Comparison of ENCODE assay signal across 9 cellular contexts in the genomic region with DNA sequence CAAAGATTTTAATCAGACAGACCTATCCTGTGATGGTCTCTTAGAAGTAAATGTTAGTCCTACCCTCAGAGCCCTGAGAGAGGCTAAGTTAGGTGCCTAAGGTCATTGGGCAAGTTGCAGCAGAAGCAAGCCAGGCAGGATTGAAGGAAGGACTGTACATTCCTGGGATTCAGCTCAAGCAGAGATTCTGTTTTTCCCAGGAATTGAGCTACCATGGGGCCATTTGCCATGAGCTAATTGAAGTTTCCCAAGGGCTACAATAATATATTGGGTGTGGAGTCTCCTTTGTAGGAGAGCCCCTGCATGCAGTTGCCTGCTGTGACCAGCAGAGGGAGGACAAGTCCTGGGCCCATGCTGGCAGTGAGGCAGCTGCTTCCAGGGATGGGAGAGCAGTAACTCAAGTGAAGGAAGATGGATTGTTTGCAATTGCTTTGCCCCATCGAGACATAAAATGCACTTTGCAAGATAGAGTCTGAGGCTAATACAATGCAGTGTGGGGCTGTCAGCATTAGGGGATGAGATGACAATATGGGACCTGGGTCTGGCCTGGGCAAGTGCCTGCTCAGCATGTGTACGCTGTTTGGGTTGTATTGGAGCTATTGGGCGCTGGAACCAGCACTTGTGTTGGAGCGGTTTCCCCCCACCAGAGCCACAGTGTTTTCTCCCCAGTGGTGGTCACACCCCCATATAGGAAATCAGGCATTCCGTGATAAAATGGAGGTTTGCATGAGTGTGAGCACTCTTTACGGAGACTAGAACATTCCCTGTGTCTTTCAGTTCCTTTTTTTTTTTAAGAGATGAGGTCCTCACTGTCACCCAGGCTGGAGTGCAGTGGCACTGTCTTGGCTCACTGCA. TPM values are rescaled to one million over a fixed set of nuclear protein-coding genes. Genes with fewer than 3 reads are reported as not detected.
DNase-seq lines count a peak whose midpoint lies in the region; ATAC-seq and TF ChIP-seq lines count a peak whose summit lies in the region.
"Had no signal": no experiment of that assay in that cellular context is flagged by ENCODE, and none has a peak within 500 bp of the region (broad histone marks: within the 10 kb centered on the region; RNA-seq: fewer than 3 reads in every experiment).

No MANE protein-coding gene starts in this region.

- H3K4me2 ChIP-seq in neural progenitor cell = no peak overlapping the region

- H3K9me3 Mint-ChIP-seq in activated T-cell treated with anti-CD3 and anti-CD28 coated beads, Interleukin-2, amount 50 U/mL, for 4 hours = no peaks in the 10 kb centered on the region
- H3K9me3 Mint-ChIP-seq in neural progenitor cell = no peaks in the 10 kb centered on the region
- no peaks in the 10 kb centered on the region for H3K9me3 Mint-ChIP-seq in stimulated activated naive CD8-positive, alpha-beta T cell treated with anti-CD3 and anti-CD28 coated beads, Interleukin-15, amount 100 ng/mL, for 72 hours
- H3K9me3 Mint-ChIP-seq: stimulated activated naive CD8-positive, alpha-beta T cell treated with anti-CD3 and anti-CD28 coated beads, Interleukin-15, Interleukin-2, amounts not matched to agents 100 ng/mL and 50 ng/mL, for 24 hours had no signal

- in situ Hi-C loops in Panc1 (cut with HindIII; ENCODE audit: low pct_unique_long_range_greater_than_20kb, low sequenced_read_pairs) = no loop called here

- CTCF ChIA-PET in Panc1 (lab: Charles Lee) = interaction anchor here (0.5 to 1.0 kb wide), 7 partner anchors 18 to 301 kb away, joined by 3 to 6 read pairs (median 3); a partner anchor contains a TSS

- no peaks in the 10 kb centered on the region for H3K36me3 ChIP-seq in Panc1 (ENCODE audit: control insufficient read depth, insufficient read depth, low read length)
- peaks cover 7% of the 10 kb centered on the region for H3K36me3 ChIP-seq in neural progenitor cell

- no peak overlapping the region for H3K9ac ChIP-seq in neural progenitor cell

- no peaks in the 10 kb centered on the region for H3K36me3 Mint-ChIP-seq in activated T-cell treated with anti-CD3 and anti-CD28 coated beads, Interleukin-2, amount 50 U/mL, for 4 hours (ENCODE audit: insufficient read depth)
- H3K36me3 Mint-ChIP-seq in neural progenitor cell = peaks cover 32% of the 10 kb centered on the region

- peaks cover 21% of the 10 kb centered on the region for H4K20me1 ChIP-seq in neural progenitor cell (ENCODE audit: low read depth)

- BruUV-seq in Panc1 (replicated peaks; lab: Mats Ljungman, UMichigan) = no TSS peak

- no peaks in the 10 kb centered on the region for H3K9me3 ChIP-seq in Panc1 (ENCODE audit: control insufficient read depth, insufficient read depth, low read depth, low read length)
- H3K9me3 ChIP-seq in neural progenitor cell (ENCODE audit: low read depth) = no peaks in the 10 kb centered on the region

- peaks cover 33% of the 10 kb centered on the region for H3K4me1 Mint-ChIP-seq in activated T-cell treated with anti-CD3 and anti-CD28 coated beads, Interleukin-2, amount 50 U/mL, for 4 hours (ENCODE audit: low read depth)
- H3K4me1 Mint-ChIP-seq in neural progenitor cell = peaks cover 5% of the 10 kb centered on the region
- peaks cover 36% of the 10 kb centered on the region for H3K4me1 Mint-ChIP-seq in stimulated activated naive CD8-positive, alpha-beta T cell treated with anti-CD3 and anti-CD28 coated beads, Interleukin-15, amount 100 ng/mL, for 72 hours

- H3K27me3 ChIP-seq in Panc1 (ENCODE audit: control insufficient read depth, insufficient read depth, low read length) (no peaks in the 10 kb centered on the region), neural progenitor cell (no peaks in the 10 kb centered on the region)

- no peak overlapping the region for H3K4me3 Mint-ChIP-seq in activated T-cell treated with anti-CD3 and anti-CD28 coated beads, Interleukin-2, amount 50 U/mL, for 4 hours
- H3K4me3 Mint-ChIP-seq in neural progenitor cell = no peak overlapping the region
- H3K4me3 Mint-ChIP-seq in stimulated activated naive CD8-positive, alpha-beta T cell treated with anti-CD3 and anti-CD28 coated beads, Interleukin-15, amount 100 ng/mL, for 72 hours = no peak overlapping the region
- H3K4me3 Mint-ChIP-seq: stimulated activated naive CD8-positive, alpha-beta T cell treated with anti-CD3 and anti-CD28 coated beads, Interleukin-15, Interleukin-2, amounts not matched to agents 100 ng/mL and 50 ng/mL, for 24 hours had no signal

- TF ChIP-seq CTCF in Panc1 (IDR thresholded peaks at IDR 0.05) = peak; percentile 99
- peak; percentile 99 for TF ChIP-seq CTCF in fibroblast of mammary gland (conservative IDR thresholded peaks at IDR 0.05; ENCODE audit: control insufficient read depth, insufficient read depth, low read depth, low read length)
- TF ChIP-seq CTCF in neural progenitor cell (IDR thresholded peaks at IDR 0.05) = peak; percentile 96

- no peak overlapping the region for H3K4me3 ChIP-seq in Jurkat, Clone E6-1 (ENCODE audit: low read length)
- H3K4me3 ChIP-seq in Panc1 (ENCODE audit: low read depth in 2 of 2, low read length in 2 of 2) (no peak overlapping the region), fibroblast of mammary gland (ENCODE audit: control insufficient read depth, low read depth, low read length) (no peak overlapping the region), neural progenitor cell (no peak overlapping the region)

- peaks cover 21% of the 10 kb centered on the region for H3K79me2 ChIP-seq in neural progenitor cell (ENCODE audit: low read depth)

- H3K27ac ChIP-seq in Panc1 (ENCODE audit: low read length) (no peak overlapping the region), neural progenitor cell (peak overlapping the region; percentile 61)

- intact Hi-C loops in Panc1 (cut with micrococcal nuclease; ENCODE audit: unreplicated experiment) = no loop called here

- DNase-seq in activated gamma-delta T cell treated with Interleukin-2 at 50 U/mL for 16 hours (peak; percentile 69), activated gamma-delta T cell (lab: John Stamatoyannopoulos, UW) (no peak), Panc1 (ENCODE audit: low read depth, low spot score) (peak; percentile 64), fibroblast of mammary gland (ENCODE audit: low read depth) (peak; percentile 63), neural progenitor cell (ENCODE audit: low spot score) (peak; percentile 86)
- peak; percentile 64 for DNase-seq in Jurkat, Clone E6-1 (ENCODE audit: low read depth, low spot score)
- peak; percentile 67 for DNase-seq in activated T-cell treated with anti-CD3 and anti-CD28 coated beads, Interleukin-2, amount 50 U/mL, for 4 hours
- DNase-seq in stimulated activated naive CD8-positive, alpha-beta T cell treated with anti-CD3 and anti-CD28 coated beads, Interleukin-15, amount 100 ng/mL, for 72 hours = peak; percentile 57 to 69

- peaks cover 66% of the 10 kb centered on the region for H3F3A ChIP-seq in neural progenitor cell (ENCODE audit: low read depth)

- H3K4me1 ChIP-seq in Panc1 (ENCODE audit: control insufficient read depth, insufficient read depth, low read length) (no peaks in the 10 kb centered on the region), neural progenitor cell (peaks cover 3% of the 10 kb centered on the region)

- no peak overlapping the region for H2AFZ ChIP-seq in neural progenitor cell (replicated peaks)

- H3K27ac Mint-ChIP-seq in neural progenitor cell = no peak overlapping the region
- no peak overlapping the region for H3K27ac Mint-ChIP-seq in stimulated activated naive CD8-positive, alpha-beta T cell treated with anti-CD3 and anti-CD28 coated beads, Interleukin-15, amount 100 ng/mL, for 72 hours
- H3K27ac Mint-ChIP-seq: stimulated activated naive CD8-positive, alpha-beta T cell treated with anti-CD3 and anti-CD28 coated beads, Interleukin-15, Interleukin-2, amounts not matched to agents 100 ng/mL and 50 ng/mL, for 24 hours had no signal

- peak; percentile 99 for ATAC-seq in Panc1
- peak; percentile 75 for ATAC-seq in activated T-cell treated with anti-CD3 and anti-CD28 coated beads, Interleukin-2, amount 50 U/mL, for 4 hours
- peak; percentile 75 for ATAC-seq in stimulated activated naive CD8-positive, alpha-beta T cell treated with anti-CD3 and anti-CD28 coated beads, Interleukin-15, amount 100 ng/mL, for 72 hours

- no peaks in the 10 kb centered on the region for H3K27me3 Mint-ChIP-seq in activated T-cell treated with anti-CD3 and anti-CD28 coated beads, Interleukin-2, amount 50 U/mL, for 4 hours (ENCODE audit: low read depth)
- H3K27me3 Mint-ChIP-seq in neural progenitor cell (ENCODE audit: insufficient read depth, low read depth) = no peaks in the 10 kb centered on the region
- H3K27me3 Mint-ChIP-seq in stimulated activated naive CD8-positive, alpha-beta T cell treated with anti-CD3 and anti-CD28 coated beads, Interleukin-15, amount 100 ng/mL, for 72 hours = no peaks in the 10 kb centered on the region
- H3K27me3 Mint-ChIP-seq: stimulated activated naive CD8-positive, alpha-beta T cell treated with anti-CD3 and anti-CD28 coated beads, Interleukin-15, Interleukin-2, amounts not matched to agents 100 ng/mL and 50 ng/mL, for 24 hours had no signal

- POLR2A ChIA-PET in Panc1 (lab: Charles Lee) = interaction anchor here (0.7 kb wide), 1 partner anchor 47 kb away, joined by 4 read pairs; no protein-coding TSS in a partner anchor

RNA-seq across cellular contexts. Expression of a gene that starts 27.9 kb away (rescaled TPM):
- polyA plus RNA-seq in Jurkat, Clone E6-1 (2012; ENCODE audit: insufficient read depth, insufficient read length) = 11.3 TPM
- 3.5 TPM for total RNA-seq in Panc1 (2021; ENCODE audit: unreplicated experiment)
- polyA plus RNA-seq in Panc1 (2012; ENCODE audit: insufficient read length) = 2.1 TPM
- total RNA-seq in activated T-cell treated with anti-CD3 and anti-CD28 coated beads, Interleukin-2, amount 50 U/mL, for 4 hours = 1 to 10 TPM in 1 of 3 donors, under 1 TPM in 2; 0.63 to 1.0 (median 0.63) TPM
- total RNA-seq in neural progenitor cell (ENCODE audit: low replicate concordance) = 114 and 148 TPM in 2 replicates

RNA-seq across cellular contexts. Expression of a gene that starts 29.6 kb away (rescaled TPM):
- 168 TPM for polyA plus RNA-seq in Jurkat, Clone E6-1 (2012; ENCODE audit: insufficient read depth, insufficient read length)
- 160 TPM for total RNA-seq in Panc1 (2021; ENCODE audit: unreplicated experiment)
- polyA plus RNA-seq in Panc1 (2012; ENCODE audit: insufficient read length) = 98.9 TPM
- total RNA-seq in activated T-cell treated with anti-CD3 and anti-CD28 coated beads, Interleukin-2, amount 50 U/mL, for 4 hours = 100 to 1,000 TPM; 162 to 177 (median 169) TPM
- 210 and 263 TPM in 2 replicates for total RNA-seq in neural progenitor cell (ENCODE audit: low replicate concordance)

RNA-seq across cellular contexts. Expression of a gene that starts 46.9 kb away (rescaled TPM):
- polyA plus RNA-seq in Jurkat, Clone E6-1 (2012; ENCODE audit: insufficient read depth, insufficient read length) = 41.9 TPM
- total RNA-seq in Panc1 (2021; ENCODE audit: unreplicated experiment) (24.8 TPM), neural progenitor cell (ENCODE audit: low replicate concordance) (39.4 and 44.4 TPM in 2 replicates)
- polyA plus RNA-seq in Panc1 (2012; ENCODE audit: insufficient read length) = 23.3 TPM
- 10 to 100 TPM; 23.3 to 27.5 (median 25.7) TPM for total RNA-seq in activated T-cell treated with anti-CD3 and anti-CD28 coated beads, Interleukin-2, amount 50 U/mL, for 4 hours

Comparison
In these comparisons a context has a peak if more than half of its experiments do, and no peak if none do; other contexts are left out.
1. RNA of a gene that starts 27.9 kb away (total RNA-seq): 114 to 148 TPM in neural progenitor cell; 3.5 TPM in Panc1 (single experiment) and 0.63 to 1.0 TPM in activated T-cell treated with anti-CD3 and anti-CD28 coated beads, Interleukin-2, amount 50 U/mL, for 4 hours; every median in the first group is over 10 times any median in the second.
2. Peak in every context shown above with its lines, with median percentiles within 50 percentile points of each other: ATAC-seq and CTCF ChIP-seq.